8 cellular contexts compared by ENCODE assay signal in the genomic region with DNA sequence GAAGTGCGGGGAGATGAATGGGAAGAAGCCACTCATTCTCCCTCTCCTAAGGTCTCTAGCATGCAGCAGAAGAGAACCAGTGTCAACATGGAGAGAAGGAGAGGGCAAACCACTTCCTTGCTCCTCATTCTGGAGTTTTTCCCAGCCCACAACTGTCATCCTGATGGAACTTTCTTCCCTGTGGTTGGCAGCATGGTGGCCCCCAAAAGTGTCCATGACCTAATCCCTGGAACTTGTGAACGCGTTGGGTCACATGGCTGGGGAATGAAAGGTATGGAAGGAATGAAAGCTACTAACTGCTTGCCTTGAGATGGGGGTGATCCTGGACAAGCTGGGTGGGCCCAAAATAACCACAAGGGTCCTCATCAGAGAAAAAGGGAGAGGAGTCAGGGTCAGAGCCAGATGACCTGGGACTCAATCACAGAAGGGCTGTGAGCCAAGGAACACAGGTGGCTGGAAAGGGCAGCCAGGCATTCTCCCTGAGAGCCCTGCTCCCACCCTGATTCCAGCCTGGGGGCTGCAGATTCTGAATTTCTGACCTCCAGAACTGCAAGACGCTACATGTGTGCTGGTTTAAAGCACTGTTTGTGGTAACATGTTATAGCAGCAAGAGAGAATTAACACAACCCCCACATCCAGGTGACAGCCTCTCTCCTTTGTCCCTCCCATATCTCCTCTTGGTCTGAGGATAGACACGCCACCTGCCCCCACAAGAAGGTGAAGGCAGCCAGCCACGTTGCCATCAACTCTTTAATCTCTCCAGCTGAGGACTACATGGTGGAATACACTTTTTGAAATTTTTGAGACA.
DNase-seq lines count a peak whose midpoint lies in the region; ATAC-seq and TF ChIP-seq lines count a peak whose summit lies in the region.

No MANE protein-coding gene starts in this region.

- ATAC-seq in SK-N-SH treated with all-trans-retinoic acid at 6 μM for 48 hours (peak; percentile 22), GM19351 (IDR thresholded peaks at IDR 0.05; ENCODE audit: unreplicated experiment) (no peak), HG03196 (IDR thresholded peaks at IDR 0.05; ENCODE audit: unreplicated experiment) (no peak), HG02884 (IDR thresholded peaks at IDR 0.05; ENCODE audit: unreplicated experiment) (no peak), HG02970 (IDR thresholded peaks at IDR 0.05; ENCODE audit: low FRiP score, unreplicated experiment) (no peak)

- H3K4me3 ChIP-seq in fibroblast of villous mesenchyme (ENCODE audit: low read depth, low read length) (peak overlapping the region; percentile 42), skeletal muscle cell (ENCODE audit: low read depth, low read length) (peak overlapping the region; percentile 21)

- no peak for TF ChIP-seq CTCF in fibroblast of villous mesenchyme (IDR thresholded peaks at IDR 0.05; ENCODE audit: insufficient read depth, low read depth, low read length)

- peak; percentile 78 for DNase-seq in GM04504 (ENCODE audit: low read depth)
- peak; percentile 75 for DNase-seq in fibroblast of villous mesenchyme (ENCODE audit: low read depth)
- DNase-seq in skeletal muscle cell (ENCODE audit: low read depth): peak; percentile 65

TF ChIP-seq in SK-N-SH treated with all-trans-retinoic acid at 6 μM for 48 hours, 23 proteins besides CTCF, POLR2A, EP300 and RAD21:
- TF ChIP-seq ZC3H10 (CRISPR knock-in tag; IDR thresholded peaks at IDR 0.05) (no peak), CSDC2 (CRISPR knock-in tag; IDR thresholded peaks at IDR 0.05) (no peak), ARNTL (CRISPR knock-in tag; IDR thresholded peaks at IDR 0.05; ENCODE audit: borderline replicate concordance, low read depth) (no peak), PPARA (CRISPR knock-in tag; IDR thresholded peaks at IDR 0.05; ENCODE audit: borderline replicate concordance) (no peak), ESRRG (CRISPR knock-in tag; IDR thresholded peaks at IDR 0.05) (no peak), PATZ1 (CRISPR knock-in tag; IDR thresholded peaks at IDR 0.05; ENCODE audit: borderline replicate concordance) (no peak), TCF4 (CRISPR knock-in tag; IDR thresholded peaks at IDR 0.05; ENCODE audit: borderline replicate concordance) (no peak), ZNF8 (CRISPR knock-in tag; IDR thresholded peaks at IDR 0.05) (no peak), SNAI2 (CRISPR knock-in tag; IDR thresholded peaks at IDR 0.05) (no peak), ZFP3 (CRISPR knock-in tag; IDR thresholded peaks at IDR 0.05) (no peak)
